In genomic region chr11:47152953-47153950, GRCh38 we compare ENCODE assay signal across 8 cellular contexts. TPM values are rescaled to one million over a fixed set of nuclear protein-coding genes. Genes with fewer than 3 reads are reported as not detected.
DNase-seq lines count a peak whose midpoint lies in the region; ATAC-seq and TF ChIP-seq lines count a peak whose summit lies in the region.

No MANE protein-coding gene starts in this region.

- H3K4me3 ChIP-seq in epithelial cell of proximal tubule (ENCODE audit: low read depth, low read length): no peak overlapping the region

- H3K27ac Mint-ChIP-seq in stimulated activated naive CD8-positive, alpha-beta T cell treated with anti-CD3 and anti-CD28 coated beads, Interleukin-15, amount 100 ng/mL, for 72 hours: peak overlapping the region in 1 of 2 donors; percentile 50

- peaks cover 49% of the 10 kb centered on the region for H3K4me1 Mint-ChIP-seq in stimulated activated naive CD8-positive, alpha-beta T cell treated with anti-CD3 and anti-CD28 coated beads, Interleukin-15, amount 100 ng/mL, for 72 hours

- peak; percentile 99 for TF ChIP-seq CTCF in epithelial cell of proximal tubule (conservative IDR thresholded peaks at IDR 0.05; ENCODE audit: low read depth, low read length)

- DNase-seq in DMS53 treated with DMSO at 0.1 percent for 48 hours (lab: John Stamatoyannopoulos, UW; ENCODE audit: unreplicated experiment): peak; percentile 51
- peak; percentile 58 for DNase-seq in NCI-H82 treated with DMSO at 0.1 percent for 48 hours (lab: John Stamatoyannopoulos, UW; ENCODE audit: unreplicated experiment)
- DNase-seq in activated CD8-positive, alpha-beta memory T cell treated with anti-CD3 and anti-CD28 coated beads, Interleukin-2, amount 50 U/mL, for 48 hours: peak; percentile 76
- peak; percentile 9 for DNase-seq in epithelial cell of proximal tubule (ENCODE audit: low read depth)
- peak; percentile 78 for DNase-seq in mucosa of gallbladder (ENCODE audit: low spot score)
- DNase-seq in stimulated activated naive CD8-positive, alpha-beta T cell treated with anti-CD3 and anti-CD28 coated beads, Interleukin-15, amount 100 ng/mL, for 72 hours: peak; percentile 37 to 51
- no peak for DNase-seq in GF-D8 (lab: John Stamatoyannopoulos, UW)

- no peaks in the 10 kb centered on the region for H3K27me3 Mint-ChIP-seq in stimulated activated naive CD8-positive, alpha-beta T cell treated with anti-CD3 and anti-CD28 coated beads, Interleukin-15, amount 100 ng/mL, for 72 hours

- ATAC-seq in HG03432 (IDR thresholded peaks at IDR 0.05; ENCODE audit: unreplicated experiment): peak; percentile 60
- peak; percentile 57 for ATAC-seq in stimulated activated naive CD8-positive, alpha-beta T cell treated with anti-CD3 and anti-CD28 coated beads, Interleukin-15, amount 100 ng/mL, for 72 hours

- no peaks in the 10 kb centered on the region for H3K9me3 Mint-ChIP-seq in stimulated activated naive CD8-positive, alpha-beta T cell treated with anti-CD3 and anti-CD28 coated beads, Interleukin-15, amount 100 ng/mL, for 72 hours

- peak overlapping the region; percentile 13 to 52 for H3K4me3 Mint-ChIP-seq in stimulated activated naive CD8-positive, alpha-beta T cell treated with anti-CD3 and anti-CD28 coated beads, Interleukin-15, amount 100 ng/mL, for 72 hours

RNA-seq across cellular contexts. Expression of gene ARFGAP2, which starts 23.4 kb away (rescaled TPM):
- total RNA-seq in epithelial cell of proximal tubule (94.0 and 97.3 TPM in 2 replicates), mucosa of gallbladder (91.8 TPM)

RNA-seq across cellular contexts. Expression of gene PACSIN3, which starts 33.0 kb away (rescaled TPM):
- 66.7 and 74.4 TPM in 2 replicates for total RNA-seq in epithelial cell of proximal tubule
- total RNA-seq in mucosa of gallbladder: 34.4 TPM
